ENCODE assay signal across 8 cellular contexts in the genomic region with DNA sequence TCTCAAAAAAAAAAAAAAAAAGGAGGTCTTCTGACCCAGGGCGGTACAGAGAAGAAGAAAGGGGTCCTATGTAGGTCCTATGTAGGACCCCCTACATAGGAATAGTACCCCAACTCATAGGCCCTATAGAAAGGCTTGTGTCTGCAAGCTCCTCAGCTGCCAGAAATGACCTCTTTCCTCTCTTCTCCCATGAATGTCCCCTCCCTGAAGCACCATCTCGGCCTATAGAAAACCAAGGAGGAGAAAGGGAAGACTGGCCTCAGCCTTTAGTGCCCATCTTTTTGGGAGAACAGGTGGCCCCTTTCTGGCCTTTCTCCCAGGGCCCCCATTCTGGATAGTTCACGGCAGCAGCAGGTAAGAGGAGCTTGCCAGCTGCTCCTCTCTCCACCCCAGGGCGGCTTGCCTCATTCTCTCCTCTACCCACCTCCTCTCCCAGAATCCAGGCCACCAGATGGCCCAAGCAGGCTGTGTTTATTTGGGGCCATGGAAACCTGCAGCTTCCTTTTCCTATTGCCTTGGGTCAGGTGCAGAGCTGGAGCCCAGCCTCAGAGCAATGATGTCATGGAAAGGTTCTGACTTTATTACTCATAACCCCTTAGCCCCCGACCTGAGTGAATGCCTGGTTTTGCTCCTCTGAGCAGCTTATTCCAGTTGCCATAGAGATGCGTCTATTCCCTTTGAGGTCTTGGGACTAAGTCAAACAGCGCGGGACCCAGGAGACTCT. TPM values are rescaled to one million over a fixed set of nuclear protein-coding genes. Genes with fewer than 3 reads are reported as not detected.
DNase-seq lines count a peak whose midpoint lies in the region; TF ChIP-seq lines count a peak whose summit lies in the region.

No MANE protein-coding gene starts in this region.

- no peak overlapping the region for H3K4me3 ChIP-seq in Peyer's patch
- H3K4me3 ChIP-seq in endodermal cell (ENCODE audit: low read length): no peak overlapping the region

- H3K27me3 Mint-ChIP-seq in endodermal cell (ENCODE audit: insufficient read depth) (no peaks in the 10 kb centered on the region), neural crest cell (ENCODE audit: low read depth) (no peaks in the 10 kb centered on the region)

- H3K9ac ChIP-seq in endodermal cell (ENCODE audit: extremely low read depth, low read length, poor library complexity, severe bottlenecking): no peak overlapping the region

- H3K27ac ChIP-seq in Peyer's patch (peak overlapping the region in 2 of 4 donors; percentile 74 to 88), endodermal cell (ENCODE audit: low read depth, low read length) (no peak overlapping the region)

- TF ChIP-seq POLR2A in Peyer's patch (IDR thresholded peaks at IDR 0.05): no peak

- TF ChIP-seq CTCF in Peyer's patch (IDR thresholded peaks at IDR 0.05) (no peak), endodermal cell (conservative IDR thresholded peaks at IDR 0.05) (no peak), neural crest cell (conservative IDR thresholded peaks at IDR 0.05) (no peak)

- WGBS in endodermal cell (ENCODE audit: insufficient coverage in 1 of 2, insufficient read length in 1 of 2), 2 experiments: 81 to 83% methylated on average over 6 to 8 of the region's 8 CpGs

- H3K9me3 ChIP-seq in Peyer's patch (no peaks in the 10 kb centered on the region), endodermal cell (ENCODE audit: control insufficient read depth, low read length) (no peaks in the 10 kb centered on the region)

- H3K4me3 Mint-ChIP-seq in endodermal cell (no peak overlapping the region), neural crest cell (peak overlapping the region; percentile 97)

- H3K4me1 Mint-ChIP-seq in endodermal cell (peaks cover 17% of the 10 kb centered on the region), neural crest cell (peaks cover 30% of the 10 kb centered on the region)

- H3K27ac Mint-ChIP-seq in endodermal cell (no peak overlapping the region), neural crest cell (ENCODE audit: unreplicated experiment) (peak overlapping the region; percentile 98)

- peak; percentile 29 for DNase-seq in activated CD4-positive, alpha-beta T cell treated with anti-CD3 and anti-CD28 coated beads for 48 hours
- DNase-seq in activated CD4-positive, alpha-beta T cell treated with anti-CD3 and anti-CD28 coated beads, Interleukin-2, amount 50 U/mL, for 1 hour: no peak
- DNase-seq in Peyer's patch: peak in 2 of 3 donors; percentile 52 to 59
- peak; percentile 78 for DNase-seq in endodermal cell
- no peak for DNase-seq in neural crest cell (ENCODE audit: low read depth, low spot score)
- no peak for DNase-seq in stimulated activated naive CD4-positive, alpha-beta T cell treated with Interleukin-2 at 50 U/mL for 16 hours (lab: John Stamatoyannopoulos, UW)
- DNase-seq in Kasumi-1 (lab: John Stamatoyannopoulos, UW): no peak
- no peak for DNase-seq in KG1 (lab: John Stamatoyannopoulos, UW)

- H3K4me1 ChIP-seq in Peyer's patch (peaks cover 0 to 23% (median 7%) of the 10 kb centered on the region in 4 donors), endodermal cell (ENCODE audit: control insufficient read depth, insufficient read depth, low read length) (no peaks in the 10 kb centered on the region)

- H3K27me3 ChIP-seq in Peyer's patch: no peaks in the 10 kb centered on the region
- no peaks in the 10 kb centered on the region for H3K27me3 ChIP-seq in endodermal cell (ENCODE audit: control insufficient read depth, insufficient read depth, low read length, poor library complexity, severe bottlenecking)

- H3K9me3 Mint-ChIP-seq in endodermal cell (no peaks in the 10 kb centered on the region), neural crest cell (no peaks in the 10 kb centered on the region)

- no peaks in the 10 kb centered on the region for H3K36me3 ChIP-seq in Peyer's patch
- no peaks in the 10 kb centered on the region for H3K36me3 ChIP-seq in endodermal cell (ENCODE audit: control insufficient read depth, insufficient read depth, low read length)

- peaks cover 2% of the 10 kb centered on the region for H3K36me3 Mint-ChIP-seq in endodermal cell (ENCODE audit: low read depth)
- peaks cover 3% of the 10 kb centered on the region for H3K36me3 Mint-ChIP-seq in neural crest cell (ENCODE audit: low read depth)

RNA-seq across cellular contexts. Expression of a gene that starts 1.6 kb away (rescaled TPM):
- 10 to 100 TPM; 17.3 to 42.7 (median 32.2) TPM for total RNA-seq in Peyer's patch
- 10 to 100 TPM; 29.7 to 30.1 TPM for total RNA-seq in endodermal cell
- 41.9 TPM for polyA plus RNA-seq in endodermal cell (2013, experiment 1 of 2)
- polyA plus RNA-seq in endodermal cell (2013, experiment 2 of 2): 36.4 TPM
- 35.3 and 37.6 TPM in 2 replicates for total RNA-seq in neural crest cell

RNA-seq across cellular contexts. Expression of a gene that starts 23.4 kb away (rescaled TPM):
- total RNA-seq in Peyer's patch (10 to 100 TPM in 3 of 4 donors, 1 to 10 TPM in 1; 7.4 to 80.7 (median 53.9) TPM), endodermal cell (10 to 100 TPM; 20.4 to 23.6 TPM), neural crest cell (24.0 and 24.1 TPM in 2 replicates)
- polyA plus RNA-seq in endodermal cell (2013, experiment 1 of 2): 14.9 TPM
- 15.8 TPM for polyA plus RNA-seq in endodermal cell (2013, experiment 2 of 2)

RNA-seq across cellular contexts. Expression of a gene that starts 35.9 kb away (rescaled TPM):
- 100 to 1,000 TPM; 202 to 302 (median 247) TPM for total RNA-seq in Peyer's patch
- total RNA-seq in endodermal cell: 100 to 1,000 TPM; 244 to 295 TPM
- polyA plus RNA-seq in endodermal cell (2013, experiment 1 of 2): 203 TPM
- polyA plus RNA-seq in endodermal cell (2013, experiment 2 of 2): 189 TPM
- 198 and 208 TPM in 2 replicates for total RNA-seq in neural crest cell

RNA-seq across cellular contexts. Expression of a gene that starts 36.2 kb away (rescaled TPM):
- total RNA-seq in Peyer's patch (10 to 100 TPM; 14.9 to 23.5 (median 20.4) TPM), endodermal cell (10 to 100 TPM; 27.7 to 32.8 TPM), neural crest cell (35.2 and 37.8 TPM in 2 replicates)
- 29.2 TPM for polyA plus RNA-seq in endodermal cell (2013, experiment 1 of 2)
- 25.5 TPM for polyA plus RNA-seq in endodermal cell (2013, experiment 2 of 2)

RNA-seq across cellular contexts. Expression of a gene that starts 38.3 kb away (rescaled TPM):
- total RNA-seq in Peyer's patch: 100 to 1,000 TPM in 3 of 4 donors, 10 to 100 TPM in 1; 80.0 to 148 (median 124) TPM
- 10 to 100 TPM in 1 of 2 donors, 1 to 10 TPM in 1; 7.6 to 11.4 TPM for total RNA-seq in endodermal cell
- polyA plus RNA-seq in endodermal cell (2013, experiment 1 of 2): 9.4 TPM
- 7.9 TPM for polyA plus RNA-seq in endodermal cell (2013, experiment 2 of 2)
- 11.8 and 14.6 TPM in 2 replicates for total RNA-seq in neural crest cell

Comparison
In these comparisons a context has a peak if more than half of its experiments do, and no peak if none do; other contexts are left out.
1. DNase-seq: peak in activated CD4-positive, alpha-beta T cell treated with anti-CD3 and anti-CD28 coated beads for 48 hours (single experiment), Peyer's patch (2 of 3) and endodermal cell (single experiment); none in activated CD4-positive, alpha-beta T cell treated with anti-CD3 and anti-CD28 coated beads, Interleukin-2, amount 50 U/mL, for 1 hour (single experiment), neural crest cell (single experiment), stimulated activated naive CD4-positive, alpha-beta T cell treated with Interleukin-2 at 50 U/mL for 16 hours (single experiment), Kasumi-1 (0 of 2) and KG1 (single experiment).